In genomic region chr11:78830277-78830676, GRCh38 we compare ENCODE assay signal across 28 cellular contexts.
"Had no signal": no experiment of that assay in that cellular context is flagged by ENCODE, and none has a peak within 500 bp of the region (broad histone marks: within the 10 kb centered on the region; RNA-seq: fewer than 3 reads in every experiment).

No MANE protein-coding gene starts in this region.

- H3K27me3 Mint-ChIP-seq: activated naive CD8-positive, alpha-beta T cell treated with anti-CD3 and anti-CD28 coated beads, Interleukin-2, amount 50 U/mL, for 24 hours; brain had no signal

- H3K27ac ChIP-seq: colonic mucosa, esophagus squamous epithelium, gastrocnemius medialis, lower lobe of right lung, neutrophil, pancreas, right lobe of liver, tibial artery, WERI-Rb-1 had no signal

- H3K27ac Mint-ChIP-seq: activated CD8-positive, alpha-beta T cell treated with anti-CD3 and anti-CD28 coated beads, Interleukin-2, amount 10 ng/mL, durations not matched to agents 7 days and 5 days; activated naive CD8-positive, alpha-beta T cell treated with anti-CD3 and anti-CD28 coated beads, Interleukin-2, amount 50 U/mL, for 24 hours; activated T-helper 1 cell treated with anti-CD3 and anti-CD28 coated beads, Interleukin-12 subunit alpha, Interleukin-12 subunit beta, Interleukin-2, Interleukin-4 antibody, amounts not matched to agents 30 ng/mL and 10 ng/mL and 1 ng/mL, durations not matched to agents 14 hours and 24 hours and 36 hours; naive thymus-derived CD8-positive, alpha-beta T cell; stimulated activated effector memory CD8-positive, alpha-beta T cell treated with anti-CD3 and anti-CD28 coated beads, Interleukin-12 subunit alpha, Interleukin-12 subunit beta, amount 100 ng/mL, for 72 hours; T-cell had no signal

- H3K4me1 ChIP-seq: colonic mucosa, gastrocnemius medialis, lower lobe of right lung, pancreas, right lobe of liver, tibial artery had no signal

- H3K4me1 Mint-ChIP-seq: activated naive CD8-positive, alpha-beta T cell treated with anti-CD3 and anti-CD28 coated beads, Interleukin-2, amount 50 U/mL, for 24 hours; naive thymus-derived CD8-positive, alpha-beta T cell; stimulated activated effector memory CD8-positive, alpha-beta T cell treated with anti-CD3 and anti-CD28 coated beads, Interleukin-12 subunit alpha, Interleukin-12 subunit beta, amount 100 ng/mL, for 72 hours; stimulated activated naive CD8-positive, alpha-beta T cell treated with anti-CD3 and anti-CD28 coated beads, Interleukin-15, amount 100 ng/mL, for 72 hours; T-cell had no signal

- H3K36me3 ChIP-seq: colonic mucosa, esophagus squamous epithelium, gastrocnemius medialis, lower lobe of right lung, neutrophil, pancreas, right lobe of liver, tibial artery, WERI-Rb-1 had no signal

- H3K9me3 ChIP-seq: colonic mucosa, esophagus squamous epithelium, gastrocnemius medialis, lower lobe of right lung, neutrophil, pancreas, right lobe of liver, tibial artery had no signal

- H3K4me3 Mint-ChIP-seq: activated CD8-positive, alpha-beta T cell treated with anti-CD3 and anti-CD28 coated beads, Interleukin-2, amount 10 ng/mL, durations not matched to agents 7 days and 5 days; activated naive CD8-positive, alpha-beta T cell treated with anti-CD3 and anti-CD28 coated beads, Interleukin-2, amount 50 U/mL, for 24 hours; activated T-helper 1 cell treated with anti-CD3 and anti-CD28 coated beads, Interleukin-12 subunit alpha, Interleukin-12 subunit beta, Interleukin-2, Interleukin-4 antibody, amounts not matched to agents 30 ng/mL and 10 ng/mL and 1 ng/mL, durations not matched to agents 14 hours and 24 hours and 36 hours; brain; naive thymus-derived CD8-positive, alpha-beta T cell; stimulated activated effector memory CD8-positive, alpha-beta T cell treated with anti-CD3 and anti-CD28 coated beads, Interleukin-12 subunit alpha, Interleukin-12 subunit beta, amount 100 ng/mL, for 72 hours; stimulated activated naive CD8-positive, alpha-beta T cell treated with anti-CD3 and anti-CD28 coated beads, Interleukin-15, amount 100 ng/mL, for 72 hours; T-cell had no signal

- FAIRE-seq: kidney, pancreas, TTC549 had no signal

- H3K9me3 Mint-ChIP-seq: activated naive CD8-positive, alpha-beta T cell treated with anti-CD3 and anti-CD28 coated beads, Interleukin-2, amount 50 U/mL, for 24 hours; activated T-helper 1 cell treated with anti-CD3 and anti-CD28 coated beads, Interleukin-12 subunit alpha, Interleukin-12 subunit beta, Interleukin-2, Interleukin-4 antibody, amounts not matched to agents 30 ng/mL and 10 ng/mL and 1 ng/mL, durations not matched to agents 14 hours and 24 hours and 36 hours; brain; naive thymus-derived CD8-positive, alpha-beta T cell; stimulated activated effector memory CD8-positive, alpha-beta T cell treated with anti-CD3 and anti-CD28 coated beads, Interleukin-12 subunit alpha, Interleukin-12 subunit beta, amount 100 ng/mL, for 72 hours; stimulated activated naive CD8-positive, alpha-beta T cell treated with anti-CD3 and anti-CD28 coated beads, Interleukin-15, amount 100 ng/mL, for 72 hours; T-cell had no signal

- DNase-seq: activated CD4-positive, alpha-beta T cell treated with anti-CD3 and anti-CD28 coated beads for 1 hour; activated CD4-positive, alpha-beta T cell treated with anti-CD3 and anti-CD28 coated beads, Interleukin-2, amount 50 U/mL, for 1 hour; activated CD8-positive, alpha-beta T cell treated with anti-CD3 and anti-CD28 coated beads, Interleukin-2, amount 10 ng/mL, durations not matched to agents 7 days and 5 days; activated gamma-delta T cell; activated naive CD4-positive, alpha-beta T cell treated with anti-CD3 and anti-CD28 coated beads, Interleukin-2, amount 50 U/mL, for 16 hours; activated naive CD8-positive, alpha-beta T cell treated with anti-CD3 and anti-CD28 coated beads, Interleukin-2, amount 50 U/mL, for 24 hours; central memory CD4-positive, alpha-beta T cell; colonic mucosa; dorsolateral prefrontal cortex; esophagus squamous epithelium; gastrocnemius medialis; head of caudate nucleus; kidney; lower lobe of right lung; naive thymus-derived CD8-positive, alpha-beta T cell; pancreas; right lobe of liver; stimulated activated CD4-positive, alpha-beta T cell treated with anti-CD3 and anti-CD28 coated beads, Interleukin-2, amount 100 ng/mL, for 24 hours; stimulated activated naive CD8-positive, alpha-beta T cell treated with anti-CD3 and anti-CD28 coated beads, Interleukin-15, amount 100 ng/mL, for 72 hours; T-cell; tibial artery; WERI-Rb-1 had no signal

- H3K36me3 Mint-ChIP-seq: naive thymus-derived CD8-positive, alpha-beta T cell; stimulated activated effector memory CD8-positive, alpha-beta T cell treated with anti-CD3 and anti-CD28 coated beads, Interleukin-12 subunit alpha, Interleukin-12 subunit beta, amount 100 ng/mL, for 72 hours; T-cell had no signal

- H3K27me3 ChIP-seq: colonic mucosa, dorsolateral prefrontal cortex, esophagus squamous epithelium, gastrocnemius medialis, pancreas, right lobe of liver, tibial artery had no signal

- H3K4me3 ChIP-seq: colonic mucosa, dorsolateral prefrontal cortex, esophagus squamous epithelium, gastrocnemius medialis, lower lobe of right lung, pancreas, right lobe of liver, skin epidermis, tibial artery had no signal
